Comparison of ENCODE assay signal across 1 cellular context in the genomic region with DNA sequence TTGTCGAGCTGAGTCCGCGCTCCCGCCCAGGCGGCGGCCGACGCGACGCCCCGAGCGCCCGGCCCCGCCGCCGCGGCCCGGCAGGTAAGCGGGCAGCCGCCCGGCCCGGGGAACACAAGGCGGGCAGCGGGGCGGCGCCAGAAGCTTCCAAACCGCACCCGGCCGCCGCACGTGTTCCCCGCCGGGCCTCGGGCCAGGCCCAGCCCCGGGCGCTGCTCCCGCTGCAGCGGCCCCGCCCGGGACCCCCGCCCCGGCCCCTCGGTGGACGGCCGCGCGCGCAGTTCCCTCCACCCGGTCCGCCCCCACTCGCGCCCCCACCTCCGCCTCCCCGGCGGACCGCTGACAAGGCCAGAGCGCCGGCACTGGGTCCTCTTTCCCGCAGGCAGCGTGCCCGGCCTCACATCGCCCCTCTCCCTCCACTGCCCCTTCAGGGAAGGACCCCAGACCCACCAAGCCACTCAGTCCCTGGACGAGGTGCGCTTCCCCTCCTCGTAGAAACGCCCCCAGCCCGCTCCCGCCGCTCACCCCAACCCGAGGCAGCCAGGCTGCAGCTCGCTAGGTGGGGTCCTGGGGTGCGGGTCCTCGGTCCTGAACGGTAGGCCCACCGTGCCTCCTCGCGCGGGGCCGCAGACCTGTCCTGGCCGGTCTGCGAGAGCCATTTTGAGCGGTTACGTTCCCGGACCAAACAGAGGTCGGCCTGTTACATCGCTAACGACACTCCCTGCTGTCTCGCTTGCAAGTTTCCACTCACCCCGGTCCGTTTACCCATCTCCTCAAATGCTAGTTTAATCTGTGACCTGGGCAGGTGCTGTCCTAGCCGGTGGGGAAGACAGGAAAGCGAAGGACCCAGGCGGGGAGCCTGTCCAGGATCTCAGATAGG.
TF ChIP-seq lines count a peak whose summit lies in the region.

No MANE protein-coding gene starts in this region.

TF ChIP-seq in HepG2, 621 proteins besides CTCF, POLR2A, EP300 and RAD21 (continued from another document and continues in another):
- TF ChIP-seq, protein P1, sequence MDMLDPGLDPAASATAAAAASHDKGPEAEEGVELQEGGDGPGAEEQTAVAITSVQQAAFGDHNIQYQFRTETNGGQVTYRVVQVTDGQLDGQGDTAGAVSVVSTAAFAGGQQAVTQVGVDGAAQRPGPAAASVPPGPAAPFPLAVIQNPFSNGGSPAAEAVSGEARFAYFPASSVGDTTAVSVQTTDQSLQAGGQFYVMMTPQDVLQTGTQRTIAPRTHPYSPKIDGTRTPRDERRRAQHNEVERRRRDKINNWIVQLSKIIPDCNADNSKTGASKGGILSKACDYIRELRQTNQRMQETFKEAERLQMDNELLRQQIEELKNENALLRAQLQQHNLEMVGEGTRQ (IDR thresholded peaks at IDR 0.05; ENCODE audit: low read depth, low read length) = no peak
- TF ChIP-seq, protein P1 (CRISPR knock-in tag; IDR thresholded peaks at IDR 0.05; ENCODE audit: borderline replicate concordance) = no peak
- TF ChIP-seq ZNF747 (CRISPR knock-in tag; IDR thresholded peaks at IDR 0.05; ENCODE audit: borderline replicate concordance) (no peak), RELA (CRISPR knock-in tag; IDR thresholded peaks at IDR 0.05) (no peak), ZNF451 (CRISPR knock-in tag; IDR thresholded peaks at IDR 0.05) (0 out of 2 replicates have a peak, but pooled peaks have one; percentile 46), ZBTB38 (CRISPR knock-in tag; IDR thresholded peaks at IDR 0.05) (no peak), MXD4 (CRISPR knock-in tag; IDR thresholded peaks at IDR 0.05) (no peak), ZC3H13 (CRISPR knock-in tag; IDR thresholded peaks at IDR 0.05) (0 out of 2 replicates have a peak, but pooled peaks have one; percentile 32), ZNF256 (CRISPR knock-in tag; conservative IDR thresholded peaks at IDR 0.05) (no peak), NFRKB (IDR thresholded peaks at IDR 0.05) (no peak), ZNF17 (CRISPR knock-in tag; IDR thresholded peaks at IDR 0.05) (no peak), MTF2 (CRISPR knock-in tag; IDR thresholded peaks at IDR 0.05; ENCODE audit: borderline replicate concordance) (no peak), ZNF709 (CRISPR knock-in tag; IDR thresholded peaks at IDR 0.05) (no peak), TBP (CRISPR knock-in tag; IDR thresholded peaks at IDR 0.05) (no peak), CCDC6 (CRISPR knock-in tag; IDR thresholded peaks at IDR 0.05) (no peak; the same call in 1 of the 2 replicates), KLF16 (CRISPR knock-in tag; IDR thresholded peaks at IDR 0.05) (no peak), YY1 (IDR thresholded peaks at IDR 0.05; ENCODE audit: insufficient read depth, insufficient replicate concordance, low read depth, low read length) (peak; percentile 30), HMGA1 (CRISPR knock-in tag; conservative IDR thresholded peaks at IDR 0.05) (no peak), POLR2AphosphoS5 (IDR thresholded peaks at IDR 0.05; ENCODE audit: low read depth, low read length) (no peak), NFIB (CRISPR knock-in tag; IDR thresholded peaks at IDR 0.05; ENCODE audit: borderline replicate concordance) (no peak), ZNF788 (CRISPR knock-in tag; IDR thresholded peaks at IDR 0.05; ENCODE audit: borderline replicate concordance) (no peak; the same call in 1 of the 2 replicates), ZNF234 (CRISPR knock-in tag; conservative IDR thresholded peaks at IDR 0.05) (no peak), ZNF790 (CRISPR knock-in tag; IDR thresholded peaks at IDR 0.05; ENCODE audit: borderline replicate concordance) (no peak), BRD4 (CRISPR knock-in tag; IDR thresholded peaks at IDR 0.05) (no peak)
- TF ChIP-seq, protein P2, sequence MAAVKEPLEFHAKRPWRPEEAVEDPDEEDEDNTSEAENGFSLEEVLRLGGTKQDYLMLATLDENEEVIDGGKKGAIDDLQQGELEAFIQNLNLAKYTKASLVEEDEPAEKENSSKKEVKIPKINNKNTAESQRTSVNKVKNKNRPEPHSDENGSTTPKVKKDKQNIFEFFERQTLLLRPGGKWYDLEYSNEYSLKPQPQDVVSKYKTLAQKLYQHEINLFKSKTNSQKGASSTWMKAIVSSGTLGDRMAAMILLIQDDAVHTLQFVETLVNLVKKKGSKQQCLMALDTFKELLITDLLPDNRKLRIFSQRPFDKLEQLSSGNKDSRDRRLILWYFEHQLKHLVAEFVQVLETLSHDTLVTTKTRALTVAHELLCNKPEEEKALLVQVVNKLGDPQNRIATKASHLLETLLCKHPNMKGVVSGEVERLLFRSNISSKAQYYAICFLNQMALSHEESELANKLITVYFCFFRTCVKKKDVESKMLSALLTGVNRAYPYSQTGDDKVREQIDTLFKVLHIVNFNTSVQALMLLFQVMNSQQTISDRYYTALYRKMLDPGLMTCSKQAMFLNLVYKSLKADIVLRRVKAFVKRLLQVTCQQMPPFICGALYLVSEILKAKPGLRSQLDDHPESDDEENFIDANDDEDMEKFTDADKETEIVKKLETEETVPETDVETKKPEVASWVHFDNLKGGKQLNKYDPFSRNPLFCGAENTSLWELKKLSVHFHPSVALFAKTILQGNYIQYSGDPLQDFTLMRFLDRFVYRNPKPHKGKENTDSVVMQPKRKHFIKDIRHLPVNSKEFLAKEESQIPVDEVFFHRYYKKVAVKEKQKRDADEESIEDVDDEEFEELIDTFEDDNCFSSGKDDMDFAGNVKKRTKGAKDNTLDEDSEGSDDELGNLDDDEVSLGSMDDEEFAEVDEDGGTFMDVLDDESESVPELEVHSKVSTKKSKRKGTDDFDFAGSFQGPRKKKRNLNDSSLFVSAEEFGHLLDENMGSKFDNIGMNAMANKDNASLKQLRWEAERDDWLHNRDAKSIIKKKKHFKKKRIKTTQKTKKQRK (IDR thresholded peaks at IDR 0.05; ENCODE audit: low read length) = no peak
- TF ChIP-seq, protein P3, sequence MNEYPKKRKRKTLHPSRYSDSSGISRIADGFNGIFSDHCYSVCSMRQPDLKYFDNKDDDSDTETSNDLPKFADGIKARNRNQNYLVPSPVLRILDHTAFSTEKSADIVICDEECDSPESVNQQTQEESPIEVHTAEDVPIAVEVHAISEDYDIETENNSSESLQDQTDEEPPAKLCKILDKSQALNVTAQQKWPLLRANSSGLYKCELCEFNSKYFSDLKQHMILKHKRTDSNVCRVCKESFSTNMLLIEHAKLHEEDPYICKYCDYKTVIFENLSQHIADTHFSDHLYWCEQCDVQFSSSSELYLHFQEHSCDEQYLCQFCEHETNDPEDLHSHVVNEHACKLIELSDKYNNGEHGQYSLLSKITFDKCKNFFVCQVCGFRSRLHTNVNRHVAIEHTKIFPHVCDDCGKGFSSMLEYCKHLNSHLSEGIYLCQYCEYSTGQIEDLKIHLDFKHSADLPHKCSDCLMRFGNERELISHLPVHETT (CRISPR knock-in tag; conservative IDR thresholded peaks at IDR 0.05) = no peak
- TF ChIP-seq, protein P4, sequence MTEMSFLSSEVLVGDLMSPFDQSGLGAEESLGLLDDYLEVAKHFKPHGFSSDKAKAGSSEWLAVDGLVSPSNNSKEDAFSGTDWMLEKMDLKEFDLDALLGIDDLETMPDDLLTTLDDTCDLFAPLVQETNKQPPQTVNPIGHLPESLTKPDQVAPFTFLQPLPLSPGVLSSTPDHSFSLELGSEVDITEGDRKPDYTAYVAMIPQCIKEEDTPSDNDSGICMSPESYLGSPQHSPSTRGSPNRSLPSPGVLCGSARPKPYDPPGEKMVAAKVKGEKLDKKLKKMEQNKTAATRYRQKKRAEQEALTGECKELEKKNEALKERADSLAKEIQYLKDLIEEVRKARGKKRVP (CRISPR knock-in tag; IDR thresholded peaks at IDR 0.05) = no peak
- TF ChIP-seq, protein P5, sequence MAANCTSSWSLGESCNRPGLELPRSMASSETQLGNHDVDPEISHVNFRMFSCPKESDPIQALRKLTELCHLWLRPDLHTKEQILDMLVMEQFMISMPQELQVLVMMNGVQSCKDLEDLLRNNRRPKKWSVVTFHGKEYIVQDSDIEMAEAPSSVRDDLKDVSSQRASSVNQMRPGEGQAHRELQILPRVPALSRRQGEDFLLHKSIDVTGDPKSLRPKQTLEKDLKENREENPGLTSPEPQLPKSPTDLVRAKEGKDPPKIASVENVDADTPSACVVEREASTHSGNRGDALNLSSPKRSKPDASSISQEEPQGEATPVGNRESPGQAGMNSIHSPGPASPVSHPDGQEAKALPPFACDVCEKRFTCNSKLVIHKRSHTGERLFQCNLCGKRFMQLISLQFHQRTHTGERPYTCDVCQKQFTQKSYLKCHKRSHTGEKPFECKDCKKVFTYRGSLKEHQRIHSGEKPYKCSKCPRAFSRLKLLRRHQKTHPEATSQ (CRISPR knock-in tag; IDR thresholded peaks at IDR 0.05; ENCODE audit: borderline replicate concordance) = no peak
- TF ChIP-seq, protein P6, sequence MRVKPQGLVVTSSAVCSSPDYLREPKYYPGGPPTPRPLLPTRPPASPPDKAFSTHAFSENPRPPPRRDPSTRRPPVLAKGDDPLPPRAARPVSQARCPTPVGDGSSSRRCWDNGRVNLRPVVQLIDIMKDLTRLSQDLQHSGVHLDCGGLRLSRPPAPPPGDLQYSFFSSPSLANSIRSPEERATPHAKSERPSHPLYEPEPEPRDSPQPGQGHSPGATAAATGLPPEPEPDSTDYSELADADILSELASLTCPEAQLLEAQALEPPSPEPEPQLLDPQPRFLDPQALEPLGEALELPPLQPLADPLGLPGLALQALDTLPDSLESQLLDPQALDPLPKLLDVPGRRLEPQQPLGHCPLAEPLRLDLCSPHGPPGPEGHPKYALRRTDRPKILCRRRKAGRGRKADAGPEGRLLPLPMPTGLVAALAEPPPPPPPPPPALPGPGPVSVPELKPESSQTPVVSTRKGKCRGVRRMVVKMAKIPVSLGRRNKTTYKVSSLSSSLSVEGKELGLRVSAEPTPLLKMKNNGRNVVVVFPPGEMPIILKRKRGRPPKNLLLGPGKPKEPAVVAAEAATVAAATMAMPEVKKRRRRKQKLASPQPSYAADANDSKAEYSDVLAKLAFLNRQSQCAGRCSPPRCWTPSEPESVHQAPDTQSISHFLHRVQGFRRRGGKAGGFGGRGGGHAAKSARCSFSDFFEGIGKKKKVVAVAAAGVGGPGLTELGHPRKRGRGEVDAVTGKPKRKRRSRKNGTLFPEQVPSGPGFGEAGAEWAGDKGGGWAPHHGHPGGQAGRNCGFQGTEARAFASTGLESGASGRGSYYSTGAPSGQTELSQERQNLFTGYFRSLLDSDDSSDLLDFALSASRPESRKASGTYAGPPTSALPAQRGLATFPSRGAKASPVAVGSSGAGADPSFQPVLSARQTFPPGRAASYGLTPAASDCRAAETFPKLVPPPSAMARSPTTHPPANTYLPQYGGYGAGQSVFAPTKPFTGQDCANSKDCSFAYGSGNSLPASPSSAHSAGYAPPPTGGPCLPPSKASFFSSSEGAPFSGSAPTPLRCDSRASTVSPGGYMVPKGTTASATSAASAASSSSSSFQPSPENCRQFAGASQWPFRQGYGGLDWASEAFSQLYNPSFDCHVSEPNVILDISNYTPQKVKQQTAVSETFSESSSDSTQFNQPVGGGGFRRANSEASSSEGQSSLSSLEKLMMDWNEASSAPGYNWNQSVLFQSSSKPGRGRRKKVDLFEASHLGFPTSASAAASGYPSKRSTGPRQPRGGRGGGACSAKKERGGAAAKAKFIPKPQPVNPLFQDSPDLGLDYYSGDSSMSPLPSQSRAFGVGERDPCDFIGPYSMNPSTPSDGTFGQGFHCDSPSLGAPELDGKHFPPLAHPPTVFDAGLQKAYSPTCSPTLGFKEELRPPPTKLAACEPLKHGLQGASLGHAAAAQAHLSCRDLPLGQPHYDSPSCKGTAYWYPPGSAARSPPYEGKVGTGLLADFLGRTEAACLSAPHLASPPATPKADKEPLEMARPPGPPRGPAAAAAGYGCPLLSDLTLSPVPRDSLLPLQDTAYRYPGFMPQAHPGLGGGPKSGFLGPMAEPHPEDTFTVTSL (CRISPR knock-in tag; IDR thresholded peaks at IDR 0.05; ENCODE audit: borderline replicate concordance) = no peak
- TF ChIP-seq, protein P7, sequence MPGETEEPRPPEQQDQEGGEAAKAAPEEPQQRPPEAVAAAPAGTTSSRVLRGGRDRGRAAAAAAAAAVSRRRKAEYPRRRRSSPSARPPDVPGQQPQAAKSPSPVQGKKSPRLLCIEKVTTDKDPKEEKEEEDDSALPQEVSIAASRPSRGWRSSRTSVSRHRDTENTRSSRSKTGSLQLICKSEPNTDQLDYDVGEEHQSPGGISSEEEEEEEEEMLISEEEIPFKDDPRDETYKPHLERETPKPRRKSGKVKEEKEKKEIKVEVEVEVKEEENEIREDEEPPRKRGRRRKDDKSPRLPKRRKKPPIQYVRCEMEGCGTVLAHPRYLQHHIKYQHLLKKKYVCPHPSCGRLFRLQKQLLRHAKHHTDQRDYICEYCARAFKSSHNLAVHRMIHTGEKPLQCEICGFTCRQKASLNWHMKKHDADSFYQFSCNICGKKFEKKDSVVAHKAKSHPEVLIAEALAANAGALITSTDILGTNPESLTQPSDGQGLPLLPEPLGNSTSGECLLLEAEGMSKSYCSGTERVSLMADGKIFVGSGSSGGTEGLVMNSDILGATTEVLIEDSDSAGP (CRISPR knock-in tag; IDR thresholded peaks at IDR 0.05; ENCODE audit: borderline replicate concordance) = 0 out of 2 replicates have a peak, but pooled peaks have one; percentile 68
- TF ChIP-seq, protein P8, sequence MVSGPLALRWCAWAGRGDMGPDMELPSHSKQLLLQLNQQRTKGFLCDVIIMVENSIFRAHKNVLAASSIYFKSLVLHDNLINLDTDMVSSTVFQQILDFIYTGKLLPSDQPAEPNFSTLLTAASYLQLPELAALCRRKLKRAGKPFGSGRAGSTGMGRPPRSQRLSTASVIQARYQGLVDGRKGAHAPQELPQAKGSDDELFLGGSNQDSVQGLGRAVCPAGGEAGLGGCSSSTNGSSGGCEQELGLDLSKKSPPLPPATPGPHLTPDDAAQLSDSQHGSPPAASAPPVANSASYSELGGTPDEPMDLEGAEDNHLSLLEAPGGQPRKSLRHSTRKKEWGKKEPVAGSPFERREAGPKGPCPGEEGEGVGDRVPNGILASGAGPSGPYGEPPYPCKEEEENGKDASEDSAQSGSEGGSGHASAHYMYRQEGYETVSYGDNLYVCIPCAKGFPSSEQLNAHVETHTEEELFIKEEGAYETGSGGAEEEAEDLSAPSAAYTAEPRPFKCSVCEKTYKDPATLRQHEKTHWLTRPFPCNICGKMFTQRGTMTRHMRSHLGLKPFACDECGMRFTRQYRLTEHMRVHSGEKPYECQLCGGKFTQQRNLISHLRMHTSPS (CRISPR knock-in tag; IDR thresholded peaks at IDR 0.05; ENCODE audit: low read depth) = no peak
- TF ChIP-seq, protein P9, sequence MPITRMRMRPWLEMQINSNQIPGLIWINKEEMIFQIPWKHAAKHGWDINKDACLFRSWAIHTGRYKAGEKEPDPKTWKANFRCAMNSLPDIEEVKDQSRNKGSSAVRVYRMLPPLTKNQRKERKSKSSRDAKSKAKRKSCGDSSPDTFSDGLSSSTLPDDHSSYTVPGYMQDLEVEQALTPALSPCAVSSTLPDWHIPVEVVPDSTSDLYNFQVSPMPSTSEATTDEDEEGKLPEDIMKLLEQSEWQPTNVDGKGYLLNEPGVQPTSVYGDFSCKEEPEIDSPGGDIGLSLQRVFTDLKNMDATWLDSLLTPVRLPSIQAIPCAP (CRISPR knock-in tag; IDR thresholded peaks at IDR 0.05; ENCODE audit: low read depth) = no peak
- TF ChIP-seq, protein P10, sequence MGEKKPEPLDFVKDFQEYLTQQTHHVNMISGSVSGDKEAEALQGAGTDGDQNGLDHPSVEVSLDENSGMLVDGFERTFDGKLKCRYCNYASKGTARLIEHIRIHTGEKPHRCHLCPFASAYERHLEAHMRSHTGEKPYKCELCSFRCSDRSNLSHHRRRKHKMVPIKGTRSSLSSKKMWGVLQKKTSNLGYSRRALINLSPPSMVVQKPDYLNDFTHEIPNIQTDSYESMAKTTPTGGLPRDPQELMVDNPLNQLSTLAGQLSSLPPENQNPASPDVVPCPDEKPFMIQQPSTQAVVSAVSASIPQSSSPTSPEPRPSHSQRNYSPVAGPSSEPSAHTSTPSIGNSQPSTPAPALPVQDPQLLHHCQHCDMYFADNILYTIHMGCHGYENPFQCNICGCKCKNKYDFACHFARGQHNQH (CRISPR knock-in tag; IDR thresholded peaks at IDR 0.05) = no peak
